Comparison of ENCODE assay signal across 9 cellular contexts in the genomic region with DNA sequence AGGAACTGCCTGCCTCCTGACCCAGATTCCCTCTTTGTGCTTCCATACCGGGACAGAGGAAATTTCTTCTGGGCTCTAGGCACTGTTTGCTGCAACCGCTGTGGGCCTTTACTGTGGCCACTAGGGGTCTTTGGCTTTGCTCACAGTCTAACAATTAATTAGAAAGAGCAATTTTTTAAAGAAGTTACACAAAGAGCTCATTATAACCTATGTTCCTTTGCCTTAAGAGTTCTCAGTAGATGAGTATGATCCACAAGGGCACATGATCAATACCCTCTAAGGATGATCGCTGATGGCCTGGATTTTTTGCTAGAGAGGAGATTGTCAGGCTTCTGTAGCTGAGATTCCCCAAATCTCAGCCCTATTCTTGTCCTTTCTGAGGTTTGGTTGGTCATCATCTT.
DNase-seq lines count a peak whose midpoint lies in the region; ATAC-seq, FAIRE-seq and TF ChIP-seq lines count a peak whose summit lies in the region.
"Had no signal": no experiment of that assay in that cellular context is flagged by ENCODE, and none has a peak within 500 bp of the region (broad histone marks: within the 10 kb centered on the region; RNA-seq: fewer than 3 reads in every experiment).

No MANE protein-coding gene starts in this region.

- H3K79me2 ChIP-seq in HepG2 (ENCODE audit: insufficient read depth, low read length): no peaks in the 10 kb centered on the region

- ATAC-seq in HG02678 (IDR thresholded peaks at IDR 0.05; ENCODE audit: unreplicated experiment) (peak; percentile 52), HepG2 (peak; percentile 92), gastroesophageal sphincter (no peak)
- ATAC-seq in stimulated activated naive CD8-positive, alpha-beta T cell treated with anti-CD3 and anti-CD28 coated beads, Interleukin-15, amount 100 ng/mL, for 72 hours: no peak
- no peak for ATAC-seq in stimulated activated effector memory CD8-positive, alpha-beta T cell treated with anti-CD3 and anti-CD28 coated beads, Interleukin-12 subunit alpha, Interleukin-12 subunit beta, amount 100 ng/mL, for 72 hours

- BruUV-seq in HepG2 (replicated peaks; lab: Mats Ljungman, UMichigan): no TSS peak

- FAIRE-seq in HepG2 (lab: Jason Lieb, UNC): peak; percentile 40

- TF ChIP-seq RAD21 in HepG2 (CRISPR knock-in tag; IDR thresholded peaks at IDR 0.05): peak; percentile 36; the same call in 1 of the 2 replicates

- H3K9ac ChIP-seq in HepG2 (ENCODE audit: insufficient read depth, low read depth, low read length): no peak overlapping the region

- WGBS in HepG2 (ENCODE audit: low lambda C conversion rate): 64% methylated on average over 3 of the region's 3 CpGs
- 67 to 73% methylated on average over 3 of the region's 3 CpGs for WGBS in gastroesophageal sphincter (ENCODE audit: low coverage in 1 of 2), 2 donors

- in situ Hi-C loops in HepG2 (cut with HindIII; ENCODE audit: extremely low pct_ligation_motif_present, low pct_unique_long_range_greater_than_20kb): no loop called here

- H3K27me3 ChIP-seq in BE2C: peaks cover 23% of the 10 kb centered on the region
- H3K27me3 ChIP-seq in HepG2 (ENCODE audit: control insufficient read depth in 1 of 2, insufficient read depth in 2 of 2, low read length in 2 of 2): no peaks in the 10 kb centered on the region
- no peaks in the 10 kb centered on the region for H3K27me3 ChIP-seq in gastroesophageal sphincter

- TF ChIP-seq EP300 in HepG2 (IDR thresholded peaks at IDR 0.05; ENCODE audit: low read depth in 2 of 2, low read length in 2 of 2): no peak
- no peak for TF ChIP-seq EP300 in HepG2 (CRISPR knock-in tag; IDR thresholded peaks at IDR 0.05; ENCODE audit: borderline replicate concordance)
- TF ChIP-seq EP300 in gastroesophageal sphincter (IDR thresholded peaks at IDR 0.05): no peak

- no peaks in the 10 kb centered on the region for H3K9me3 Mint-ChIP-seq in stimulated activated naive CD8-positive, alpha-beta T cell treated with anti-CD3 and anti-CD28 coated beads, Interleukin-15, amount 100 ng/mL, for 72 hours
- H3K9me3 Mint-ChIP-seq in stimulated activated effector memory CD8-positive, alpha-beta T cell treated with anti-CD3 and anti-CD28 coated beads, Interleukin-12 subunit alpha, Interleukin-12 subunit beta, amount 100 ng/mL, for 72 hours: no peaks in the 10 kb centered on the region

- no peak for DNase-seq in BE2C
- peak; percentile 31 for DNase-seq in HepG2 (ENCODE audit: low spot score)
- DNase-seq in GOT3 (lab: John Stamatoyannopoulos, UW): no peak
- no peak for DNase-seq in stimulated activated naive CD8-positive, alpha-beta T cell treated with anti-CD3 and anti-CD28 coated beads, Interleukin-15, amount 100 ng/mL, for 72 hours
- DNase-seq in stimulated activated effector memory CD8-positive, alpha-beta T cell treated with anti-CD3 and anti-CD28 coated beads, Interleukin-12 subunit alpha, Interleukin-12 subunit beta, amount 100 ng/mL, for 72 hours (ENCODE audit: low spot score in 2 of 2): no peak
- DNase-seq: kidney glomerular epithelial cell had no signal

- H3K4me1 Mint-ChIP-seq in stimulated activated naive CD8-positive, alpha-beta T cell treated with anti-CD3 and anti-CD28 coated beads, Interleukin-15, amount 100 ng/mL, for 72 hours: no peaks in the 10 kb centered on the region
- no peaks in the 10 kb centered on the region for H3K4me1 Mint-ChIP-seq in stimulated activated effector memory CD8-positive, alpha-beta T cell treated with anti-CD3 and anti-CD28 coated beads, Interleukin-12 subunit alpha, Interleukin-12 subunit beta, amount 100 ng/mL, for 72 hours

- H3K27ac Mint-ChIP-seq in stimulated activated naive CD8-positive, alpha-beta T cell treated with anti-CD3 and anti-CD28 coated beads, Interleukin-15, amount 100 ng/mL, for 72 hours: no peak overlapping the region
- no peak overlapping the region for H3K27ac Mint-ChIP-seq in stimulated activated effector memory CD8-positive, alpha-beta T cell treated with anti-CD3 and anti-CD28 coated beads, Interleukin-12 subunit alpha, Interleukin-12 subunit beta, amount 100 ng/mL, for 72 hours

- CTCF ChIA-PET in HepG2 (lab: Yijun Ruan, JAX; ENCODE audit: low intra/inter-chr PET ratio, low total read pairs): no interaction called here

- TF ChIP-seq POLR2A in HepG2 (IDR thresholded peaks at IDR 0.05; ENCODE audit: insufficient read depth in 1 of 2, low read depth in 2 of 2, low read length in 2 of 2) (no peak), gastroesophageal sphincter (IDR thresholded peaks at IDR 0.05) (no peak)

- no peak overlapping the region for H2AFZ ChIP-seq in HepG2 (ENCODE audit: low read length)

- H3K36me3 Mint-ChIP-seq in stimulated activated effector memory CD8-positive, alpha-beta T cell treated with anti-CD3 and anti-CD28 coated beads, Interleukin-12 subunit alpha, Interleukin-12 subunit beta, amount 100 ng/mL, for 72 hours: no peaks in the 10 kb centered on the region

- H3K4me3 ChIP-seq in BE2C (ENCODE audit: low read depth, low read length) (no peak overlapping the region), HepG2 (replicated peaks in 1 of 3; ENCODE audit: insufficient read depth in 1 of 3, low read depth in 2 of 3, low read length in 3 of 3) (no peak overlapping the region), gastroesophageal sphincter (no peak overlapping the region)

- H3K4me1 ChIP-seq in BE2C (no peaks in the 10 kb centered on the region), HepG2 (ENCODE audit: insufficient read depth, low read length) (no peaks in the 10 kb centered on the region), gastroesophageal sphincter (no peaks in the 10 kb centered on the region)

- TF ChIP-seq CTCF in BE2C (IDR thresholded peaks at IDR 0.05; ENCODE audit: low read depth, low read length) (peak; percentile 66), HepG2 (CRISPR knock-in tag; IDR thresholded peaks at IDR 0.05) (peak; percentile 55), gastroesophageal sphincter (IDR thresholded peaks at IDR 0.05) (peak in 2 of 4 experiments; percentile 24 to 40)

- POLR2A ChIA-PET in HepG2 (lab: Yijun Ruan, JAX): interaction anchor here (0.8 kb wide), 1 partner anchor 38 kb away, joined by 3 read pairs; no protein-coding TSS in a partner anchor

- peaks cover 8% of the 10 kb centered on the region for H3K27me3 Mint-ChIP-seq in stimulated activated naive CD8-positive, alpha-beta T cell treated with anti-CD3 and anti-CD28 coated beads, Interleukin-15, amount 100 ng/mL, for 72 hours

- H4K20me1 ChIP-seq in HepG2 (ENCODE audit: insufficient read depth, low read length): no peaks in the 10 kb centered on the region

- no peak overlapping the region for H3K4me2 ChIP-seq in HepG2 (ENCODE audit: low read depth, low read length)

- H3K36me3 ChIP-seq in BE2C (no peaks in the 10 kb centered on the region), HepG2 (replicated peaks in 1 of 2; ENCODE audit: control insufficient read depth in 1 of 2, insufficient read depth in 2 of 2, low read length in 2 of 2) (no peaks in the 10 kb centered on the region), gastroesophageal sphincter (no peaks in the 10 kb centered on the region)

- no peak overlapping the region for H3K4me3 Mint-ChIP-seq in stimulated activated naive CD8-positive, alpha-beta T cell treated with anti-CD3 and anti-CD28 coated beads, Interleukin-15, amount 100 ng/mL, for 72 hours
- no peak overlapping the region for H3K4me3 Mint-ChIP-seq in stimulated activated effector memory CD8-positive, alpha-beta T cell treated with anti-CD3 and anti-CD28 coated beads, Interleukin-12 subunit alpha, Interleukin-12 subunit beta, amount 100 ng/mL, for 72 hours

- H3K9me3 ChIP-seq in BE2C: no peaks in the 10 kb centered on the region
- H3K9me3 ChIP-seq in HepG2 (ENCODE audit: low read length): no peaks in the 10 kb centered on the region
- no peaks in the 10 kb centered on the region for H3K9me3 ChIP-seq in gastroesophageal sphincter

- H3K27ac ChIP-seq in angular gyrus (ENCODE audit: low read depth, low read length): peak overlapping the region; percentile 38
- no peak overlapping the region for H3K27ac ChIP-seq in HepG2 (ENCODE audit: extremely low read length, insufficient read depth, low read length)
- H3K27ac ChIP-seq in gastroesophageal sphincter: no peak overlapping the region

- intact Hi-C loops in HepG2 (cut with micrococcal nuclease; ENCODE audit: unreplicated experiment): loop anchor here (2.0 to 5.0 kb wide), 2 partner anchors 42 to 116 kb away; no protein-coding TSS in a partner anchor

TF ChIP-seq in HepG2, 621 proteins besides CTCF, POLR2A, EP300 and RAD21:
- no peak for TF ChIP-seq SOX6 (IDR thresholded peaks at IDR 0.05)
- TF ChIP-seq SOX6 (CRISPR knock-in tag; IDR thresholded peaks at IDR 0.05): 0 out of 2 replicates have a peak, but pooled peaks have one; percentile 13
- peak; percentile 55 for TF ChIP-seq SMC3 (IDR thresholded peaks at IDR 0.05; ENCODE audit: low read length)
- no peak for TF ChIP-seq FOXJ3 (CRISPR knock-in tag; IDR thresholded peaks at IDR 0.05; ENCODE audit: borderline replicate concordance)
- TF ChIP-seq, protein P1, sequence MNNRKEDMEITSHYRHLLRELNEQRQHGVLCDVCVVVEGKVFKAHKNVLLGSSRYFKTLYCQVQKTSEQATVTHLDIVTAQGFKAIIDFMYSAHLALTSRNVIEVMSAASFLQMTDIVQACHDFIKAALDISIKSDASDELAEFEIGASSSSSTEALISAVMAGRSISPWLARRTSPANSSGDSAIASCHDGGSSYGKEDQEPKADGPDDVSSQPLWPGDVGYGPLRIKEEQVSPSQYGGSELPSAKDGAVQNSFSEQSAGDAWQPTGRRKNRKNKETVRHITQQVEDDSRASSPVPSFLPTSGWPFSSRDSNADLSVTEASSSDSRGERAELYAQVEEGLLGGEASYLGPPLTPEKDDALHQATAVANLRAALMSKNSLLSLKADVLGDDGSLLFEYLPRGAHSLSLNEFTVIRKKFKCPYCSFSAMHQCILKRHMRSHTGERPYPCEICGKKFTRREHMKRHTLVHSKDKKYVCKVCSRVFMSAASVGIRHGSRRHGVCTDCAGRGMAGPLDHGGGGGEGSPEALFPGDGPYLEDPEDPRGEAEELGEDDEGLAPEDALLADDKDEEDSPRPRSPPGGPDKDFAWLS (CRISPR knock-in tag; IDR thresholded peaks at IDR 0.05; ENCODE audit: borderline replicate concordance): no peak
- peak; percentile 34 for TF ChIP-seq STAG1 (CRISPR knock-in tag; IDR thresholded peaks at IDR 0.05)
- peak; percentile 47; the same call in 1 of the 2 replicates for TF ChIP-seq MIXL1 (CRISPR knock-in tag; IDR thresholded peaks at IDR 0.05)
- no peak for TF ChIP-seq KDM5B (CRISPR knock-in tag; IDR thresholded peaks at IDR 0.05; ENCODE audit: borderline replicate concordance)
TF ChIP-seq in HepG2: peak in this region for 4.

Comparison
In these comparisons a context has a peak if more than half of its experiments do, and no peak if none do; other contexts are left out.
1. ATAC-seq: peak in HG02678 (single experiment) and HepG2 (single experiment); none in gastroesophageal sphincter (single experiment), stimulated activated naive CD8-positive, alpha-beta T cell treated with anti-CD3 and anti-CD28 coated beads, Interleukin-15, amount 100 ng/mL, for 72 hours (single experiment) and stimulated activated effector memory CD8-positive, alpha-beta T cell treated with anti-CD3 and anti-CD28 coated beads, Interleukin-12 subunit alpha, Interleukin-12 subunit beta, amount 100 ng/mL, for 72 hours (single experiment).